ENCODE assay signal across 1 cellular context in genomic region chr12:56590237-56590830, GRCh38.
TF ChIP-seq lines count a peak whose summit lies in the region.

No MANE protein-coding gene starts in this region.

TF ChIP-seq in H1, 55 proteins besides CTCF, POLR2A, EP300 and RAD21 (continued from another document):
- TF ChIP-seq ATF3 (IDR thresholded peaks at IDR 0.05; ENCODE audit: insufficient read depth, low read depth, low read length), result no peak
- no peak for TF ChIP-seq EGR1 (IDR thresholded peaks at IDR 0.05; ENCODE audit: borderline replicate concordance, low read depth, low read length)
